Comparison of ENCODE assay signal across 1 cellular context in the genomic region with DNA sequence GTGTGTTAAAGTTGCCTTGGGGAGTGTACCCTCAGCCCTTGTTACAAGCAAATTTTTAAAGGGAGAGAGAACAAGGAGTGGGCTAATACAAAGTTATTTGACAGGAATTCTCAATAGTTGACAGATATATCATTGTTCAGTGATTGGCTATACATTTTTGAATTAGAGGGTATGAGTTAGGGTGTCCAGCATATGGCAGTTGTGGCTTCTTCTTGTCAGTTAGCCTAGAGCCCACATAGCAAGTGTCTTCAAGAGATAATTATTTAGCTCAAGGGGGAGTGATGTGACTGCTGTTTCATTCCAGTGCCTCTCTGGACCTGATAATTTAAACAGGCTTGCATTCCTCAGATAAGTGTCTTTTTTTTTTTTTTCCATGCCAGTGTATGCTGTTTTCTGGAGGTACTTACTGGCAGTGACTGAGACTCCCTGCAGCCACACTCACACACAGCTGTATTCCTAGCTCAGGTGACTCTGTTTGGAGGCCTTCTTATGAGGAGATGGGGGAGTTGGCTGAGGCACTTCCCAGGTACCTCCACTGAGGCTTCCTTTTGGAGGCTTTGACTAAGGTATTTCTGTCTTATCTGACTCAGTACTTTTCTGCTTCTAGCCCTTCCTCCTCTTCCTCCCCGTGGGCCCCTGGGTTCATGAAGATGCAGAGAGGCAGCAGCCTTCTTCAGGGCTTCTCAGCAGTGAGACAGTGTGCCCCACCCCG.
TF ChIP-seq lines count a peak whose summit lies in the region.

No MANE protein-coding gene starts in this region.

TF ChIP-seq in HepG2, 621 proteins besides CTCF, POLR2A, EP300 and RAD21:
- TF ChIP-seq NFKB2 (CRISPR knock-in tag; IDR thresholded peaks at IDR 0.05; ENCODE audit: borderline replicate concordance), result no peak
- no peak for TF ChIP-seq ZBTB7B (CRISPR knock-in tag; IDR thresholded peaks at IDR 0.05)
- TF ChIP-seq MED13 (CRISPR knock-in tag; IDR thresholded peaks at IDR 0.05), result no peak
- TF ChIP-seq ZBTB20 (CRISPR knock-in tag; IDR thresholded peaks at IDR 0.05; ENCODE audit: borderline replicate concordance, low read depth), result no peak
- TF ChIP-seq NCOA5 (CRISPR knock-in tag; IDR thresholded peaks at IDR 0.05), result no peak
- no peak for TF ChIP-seq SNRNP70 (IDR thresholded peaks at IDR 0.05; ENCODE audit: low read depth, low read length)
- TF ChIP-seq ZMAT5 (CRISPR knock-in tag; IDR thresholded peaks at IDR 0.05; ENCODE audit: borderline replicate concordance, low read depth), result no peak
- TF ChIP-seq GZF1 (CRISPR knock-in tag; IDR thresholded peaks at IDR 0.05), result no peak
- TF ChIP-seq POGZ (CRISPR knock-in tag; IDR thresholded peaks at IDR 0.05), result no peak
- no peak for TF ChIP-seq ZNF788 (CRISPR knock-in tag; IDR thresholded peaks at IDR 0.05; ENCODE audit: borderline replicate concordance)
- TF ChIP-seq GFI1 (CRISPR knock-in tag; IDR thresholded peaks at IDR 0.05; ENCODE audit: borderline replicate concordance), result no peak
- TF ChIP-seq ZFP36L2 (CRISPR knock-in tag; IDR thresholded peaks at IDR 0.05), result no peak
- TF ChIP-seq SKI (IDR thresholded peaks at IDR 0.05; ENCODE audit: partially characterized antibody), result no peak
- no peak for TF ChIP-seq ZFP36L1 (CRISPR knock-in tag; IDR thresholded peaks at IDR 0.05)
